Comparison of ENCODE assay signal across 1 cellular context in genomic region chr22:48496987-48497650, GRCh38.
TF ChIP-seq lines count a peak whose summit lies in the region.

No MANE protein-coding gene starts in this region.

TF ChIP-seq in H1, 55 proteins besides CTCF, POLR2A, EP300 and RAD21 (continued from another document):
- TF ChIP-seq SUZ12 (IDR thresholded peaks at IDR 0.05; ENCODE audit: low read length) (no peak), CHD7 (IDR thresholded peaks at IDR 0.05; ENCODE audit: insufficient replicate concordance, low read length) (no peak), SIN3A (conservative IDR thresholded peaks at IDR 0.05 in 1 of 2, IDR thresholded peaks at IDR 0.05 in 1 of 2; ENCODE audit: low read depth in 1 of 2, low read length in 2 of 2) (no peak)
